ENCODE assay signal across 2 cellular contexts in genomic region chr3:164360738-164361376, GRCh38.
TF ChIP-seq lines count a peak whose summit lies in the region.

No MANE protein-coding gene starts in this region.

TF ChIP-seq in HepG2, 621 proteins besides CTCF, POLR2A, EP300 and RAD21:
- no peak for TF ChIP-seq ZNF282 (IDR thresholded peaks at IDR 0.05; ENCODE audit: partially characterized antibody)
- no peak for TF ChIP-seq SNAPC2 (CRISPR knock-in tag; IDR thresholded peaks at IDR 0.05)
- no peak for TF ChIP-seq ZFYVE20 (CRISPR knock-in tag; IDR thresholded peaks at IDR 0.05; ENCODE audit: borderline replicate concordance, low read depth)
- TF ChIP-seq MEIS1 (CRISPR knock-in tag; IDR thresholded peaks at IDR 0.05; ENCODE audit: borderline replicate concordance) = no peak
- TF ChIP-seq MTA1 (CRISPR knock-in tag; IDR thresholded peaks at IDR 0.05; ENCODE audit: borderline replicate concordance) = no peak
- no peak for TF ChIP-seq ZNF350 (CRISPR knock-in tag; IDR thresholded peaks at IDR 0.05; ENCODE audit: borderline replicate concordance, low read depth)
- no peak for TF ChIP-seq HNF4A (CRISPR knock-in tag; IDR thresholded peaks at IDR 0.05)
- no peak for TF ChIP-seq ZNF232 (CRISPR knock-in tag; IDR thresholded peaks at IDR 0.05; ENCODE audit: borderline replicate concordance)
- no peak for TF ChIP-seq SIX1 (CRISPR knock-in tag; IDR thresholded peaks at IDR 0.05; ENCODE audit: borderline replicate concordance)
- no peak for TF ChIP-seq ZNF432 (CRISPR knock-in tag; IDR thresholded peaks at IDR 0.05; ENCODE audit: borderline replicate concordance)
- TF ChIP-seq ZNF143 (CRISPR knock-in tag; IDR thresholded peaks at IDR 0.05) = no peak
- no peak for TF ChIP-seq ZNF205 (CRISPR knock-in tag; IDR thresholded peaks at IDR 0.05)
- no peak for TF ChIP-seq ZNF264 (CRISPR knock-in tag; IDR thresholded peaks at IDR 0.05)
- TF ChIP-seq TARDBP (CRISPR knock-in tag; IDR thresholded peaks at IDR 0.05) = no peak
- no peak for TF ChIP-seq HNRNPH1 (optimal IDR thresholded peaks at IDR 0.05; ENCODE audit: low read depth, low read length)
- TF ChIP-seq PHF21A (CRISPR knock-in tag; IDR thresholded peaks at IDR 0.05) = no peak
- no peak for TF ChIP-seq FOXK1 (CRISPR knock-in tag; IDR thresholded peaks at IDR 0.05; ENCODE audit: borderline replicate concordance, low read depth)
- TF ChIP-seq PBX2 (CRISPR knock-in tag; IDR thresholded peaks at IDR 0.05) = no peak
- TF ChIP-seq ZNF879 (CRISPR knock-in tag; IDR thresholded peaks at IDR 0.05) = no peak
TF ChIP-seq in HepG2: peak in this region for 0.

TF ChIP-seq in K562, 482 proteins besides CTCF, POLR2A, EP300 and RAD21:
- no peak for TF ChIP-seq PREB (CRISPR knock-in tag; IDR thresholded peaks at IDR 0.05)
- TF ChIP-seq CREB1 (IDR thresholded peaks at IDR 0.05) = no peak
- no peak for TF ChIP-seq CREB1 (CRISPR knock-in tag; IDR thresholded peaks at IDR 0.05)
- no peak for TF ChIP-seq NUFIP1 (IDR thresholded peaks at IDR 0.05; ENCODE audit: partially characterized antibody)
- TF ChIP-seq ZNF253 (CRISPR knock-in tag; conservative IDR thresholded peaks at IDR 0.05) = no peak
- no peak for TF ChIP-seq ZNF121 (CRISPR knock-in tag; conservative IDR thresholded peaks at IDR 0.05)
- no peak for TF ChIP-seq SRF (CRISPR knock-in tag; IDR thresholded peaks at IDR 0.05)
- no peak for TF ChIP-seq NFRKB (IDR thresholded peaks at IDR 0.05; ENCODE audit: low read depth)
- no peak for TF ChIP-seq ZNF592 (IDR thresholded peaks at IDR 0.05)
- no peak for TF ChIP-seq DNMT1 (IDR thresholded peaks at IDR 0.05)
